Comparison of ENCODE assay signal across 8 cellular contexts in the genomic region with DNA sequence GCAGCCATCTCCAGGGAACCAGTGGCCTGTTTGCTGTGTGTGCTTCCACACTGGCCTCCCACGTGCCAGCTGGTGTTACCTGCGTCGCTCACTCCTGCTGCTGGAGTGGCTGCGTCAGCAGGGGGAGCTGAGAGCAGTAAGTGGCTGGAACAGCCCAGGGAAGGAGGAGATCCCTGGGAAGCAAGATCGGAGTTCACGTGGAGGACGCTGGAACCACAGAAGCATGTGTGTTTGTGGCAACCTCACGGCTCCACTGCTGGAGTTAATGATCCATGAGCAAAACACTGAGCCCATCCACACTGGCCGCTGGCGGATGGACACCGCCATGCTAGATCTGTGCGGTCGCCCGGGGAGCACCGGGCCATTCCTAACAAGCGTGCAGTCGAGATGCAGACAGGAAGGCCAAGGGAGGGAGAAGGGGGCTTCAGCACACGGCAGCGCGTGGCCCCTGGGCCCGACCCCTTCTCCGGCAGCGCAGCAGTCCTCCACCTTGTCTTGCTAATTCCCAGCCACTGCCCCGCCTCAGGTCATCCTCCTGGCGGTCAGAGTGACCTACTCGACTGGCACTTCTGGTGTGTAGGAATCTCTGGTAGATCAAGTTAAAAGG.
DNase-seq lines count a peak whose midpoint lies in the region; ATAC-seq and TF ChIP-seq lines count a peak whose summit lies in the region.

No MANE protein-coding gene starts in this region.

- CTCF ChIA-PET in HEK293T (lab: Yijun Ruan, JAX): no interaction called here
- CTCF ChIA-PET in RWPE1 (lab: Yijun Ruan, JAX): interaction anchor here (0.5 kb wide), 1 partner anchor 943 kb away, joined by 3 read pairs; no protein-coding TSS in a partner anchor

- H3K4me3 ChIP-seq in cardiac muscle cell: no peak overlapping the region
- H3K4me3 ChIP-seq in sigmoid colon: no peak overlapping the region

- H3K9me3 ChIP-seq in cardiac muscle cell (ENCODE audit: low read depth) (no peaks in the 10 kb centered on the region), sigmoid colon (no peaks in the 10 kb centered on the region)

- H3K4me1 ChIP-seq in cardiac muscle cell (ENCODE audit: low read depth): no peaks in the 10 kb centered on the region
- no peaks in the 10 kb centered on the region for H3K4me1 ChIP-seq in sigmoid colon

- ATAC-seq in HG02870 (IDR thresholded peaks at IDR 0.05; ENCODE audit: unreplicated experiment): no peak
- ATAC-seq in HG03457 (IDR thresholded peaks at IDR 0.05; ENCODE audit: unreplicated experiment): no peak

- TF ChIP-seq CTCF in RWPE1 (conservative IDR thresholded peaks at IDR 0.05; ENCODE audit: low read depth): no peak
- TF ChIP-seq CTCF in cardiac muscle cell (IDR thresholded peaks at IDR 0.05; ENCODE audit: low read depth, low read length): peak; percentile 53
- peak in 2 of 4 experiments; percentile 53 to 61 for TF ChIP-seq CTCF in sigmoid colon (IDR thresholded peaks at IDR 0.05)
- TF ChIP-seq CTCF in GM13976 (IDR thresholded peaks at IDR 0.05; ENCODE audit: borderline replicate concordance, control extremely low read depth, extremely low read depth, insufficient read depth, missing control alignments): no peak

- WGBS in sigmoid colon, 2 donors: 68 to 80% methylated on average over 26 of the region's 26 CpGs

- H3K27me3 ChIP-seq in cardiac muscle cell (no peaks in the 10 kb centered on the region), sigmoid colon (no peaks in the 10 kb centered on the region)

- POLR2A ChIA-PET in HEK293T (lab: Yijun Ruan, JAX): no interaction called here
- POLR2A ChIA-PET in RWPE1 (lab: Yijun Ruan, JAX; ENCODE audit: low non-redundant PET): no interaction called here

- peak; percentile 63 for DNase-seq in HEK293T (ENCODE audit: extremely low spot score)
- DNase-seq in RWPE1 (ENCODE audit: low spot score): peak; percentile 42
- DNase-seq in cardiac muscle cell (ENCODE audit: low read depth in 1 of 2, low spot score in 1 of 2): peak; percentile 58 to 71
- peak; percentile 72 for DNase-seq in sigmoid colon
- DNase-seq in GM13976 (ENCODE audit: low spot score): no peak
- no peak for DNase-seq in cortex of kidney (lab: John Stamatoyannopoulos, UW)

- in situ Hi-C loops in GM13976 (cut with MboI; ENCODE audit: low sequenced_read_pairs, unreplicated experiment): no loop called here

- no peaks in the 10 kb centered on the region for H3K36me3 ChIP-seq in cardiac muscle cell
- H3K36me3 ChIP-seq in sigmoid colon: no peaks in the 10 kb centered on the region

- TF ChIP-seq EP300 in sigmoid colon (IDR thresholded peaks at IDR 0.05): no peak

- intact Hi-C loops in sigmoid colon (cut with DNase I): loop anchor here (1.0 to 2.0 kb wide), 2 partner anchors 68 to 207 kb away; a partner anchor contains a TSS

- no peak for TF ChIP-seq POLR2A in sigmoid colon (IDR thresholded peaks at IDR 0.05)

- H3K27ac ChIP-seq in RWPE1 (no peak overlapping the region), cardiac muscle cell (no peak overlapping the region), sigmoid colon (no peak overlapping the region)

TF ChIP-seq in HEK293T, 16 proteins besides CTCF, POLR2A, EP300 and RAD21:
- TF ChIP-seq L3MBTL2 (conservative IDR thresholded peaks at IDR 0.05) (peak; percentile 83), FOXM1 (IDR thresholded peaks at IDR 0.05; ENCODE audit: borderline replicate concordance) (no peak)

Comparison
In these comparisons a context has a peak if more than half of its experiments do, and no peak if none do; other contexts are left out.
1. DNase-seq: peak in HEK293T (single experiment), RWPE1 (single experiment), cardiac muscle cell (2 of 2) and sigmoid colon (single experiment); none in GM13976 (single experiment) and cortex of kidney (single experiment).